ENCODE assay signal across 10 cellular contexts in the genomic region with DNA sequence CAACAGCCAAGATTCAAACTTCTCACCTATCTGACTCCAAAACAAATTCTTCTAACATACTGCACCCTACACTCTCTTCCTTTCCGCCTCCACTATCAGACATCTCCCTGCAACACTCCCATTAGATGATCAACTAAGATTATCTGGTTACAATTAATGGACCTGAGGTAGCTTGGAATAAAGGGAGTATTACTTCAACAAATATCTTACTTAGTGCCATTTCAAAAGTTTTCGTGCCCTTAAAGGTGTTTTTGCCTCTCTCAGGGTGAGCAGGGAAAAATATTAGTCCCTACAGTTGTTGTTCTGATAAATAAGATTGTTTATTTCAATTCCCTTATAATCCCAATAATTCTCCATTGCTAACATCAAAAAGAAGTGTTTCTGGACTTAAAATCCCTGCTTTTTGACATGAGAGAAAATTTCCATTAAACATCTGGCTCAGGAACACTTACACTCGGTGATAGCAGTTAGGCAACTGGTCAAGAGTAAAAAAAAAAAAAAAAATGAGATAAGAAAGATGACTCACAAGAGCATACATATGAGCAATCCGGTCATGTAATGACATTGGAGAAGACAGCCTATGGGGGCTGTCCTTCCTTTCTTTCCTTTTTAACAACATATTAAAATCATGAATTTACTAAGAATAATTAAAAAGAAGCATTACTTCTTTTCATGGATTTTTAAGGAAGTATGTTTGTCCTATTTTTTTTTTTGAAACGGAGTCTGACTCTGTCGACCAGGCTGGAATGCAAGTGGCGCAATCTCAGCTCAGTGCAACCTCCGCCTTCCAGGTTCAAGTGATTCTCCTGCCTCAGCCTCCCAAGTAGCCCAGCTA. TPM values are rescaled to one million over a fixed set of nuclear protein-coding genes. Genes with fewer than 3 reads are reported as not detected.
DNase-seq lines count a peak whose midpoint lies in the region; ATAC-seq and TF ChIP-seq lines count a peak whose summit lies in the region.
"Had no signal": no experiment of that assay in that cellular context is flagged by ENCODE, and none has a peak within 500 bp of the region (broad histone marks: within the 10 kb centered on the region; RNA-seq: fewer than 3 reads in every experiment).

No MANE protein-coding gene starts in this region.

- no peak overlapping the region for H2BK120ac ChIP-seq in H9 (ENCODE audit: low read depth, low read length, poor library complexity, severe bottlenecking)

- no peak overlapping the region for H4K5ac ChIP-seq in H9 (ENCODE audit: insufficient read length, low read depth, low read length)

- in situ Hi-C loops in G401 (cut with HindIII; ENCODE audit: low sequenced_read_pairs) = no loop called here

- H2AFZ ChIP-seq in H9 (ENCODE audit: low read length) = no peak overlapping the region

- no peak overlapping the region for H2BK5ac ChIP-seq in H9 (ENCODE audit: insufficient read length, low read length)

- H3K14ac ChIP-seq in H9 (ENCODE audit: insufficient read depth, low read length) = no peak overlapping the region

- H2BK15ac ChIP-seq in H9 (ENCODE audit: low read depth, low read length) = no peak overlapping the region

- H3K9me3 ChIP-seq in H9 (ENCODE audit: control insufficient read depth, low read depth, low read length) = no peaks in the 10 kb centered on the region

- H3K18ac ChIP-seq in H9 (ENCODE audit: insufficient read length, low read depth, low read length) = no peak overlapping the region

- no peak overlapping the region for H3K4me2 ChIP-seq in H9 (ENCODE audit: insufficient read depth, insufficient read length, low read length)

- intact Hi-C loops in Right ventricle myocardium inferior (cut with DNase I) = no loop called here
- intact Hi-C loops in cardiac septum (cut with DNase I) = no loop called here
- intact Hi-C loops in activated T-helper 2 cell treated with anti-CD3 and anti-CD28 coated beads, Interferon-gamma antibody, Interleukin-2, Interleukin-4, amounts not matched to agents 10 μg/mL and 5 μg/mL and 100 μg/mL, durations not matched to agents 14 hours and 24 hours and 36 hours (cut with micrococcal nuclease) = loop anchor here (5.0 kb wide), 2 partner anchors 47 to 538 kb away; partner anchors contain the start of gene PHTF1

- H2BK20ac ChIP-seq in H9 (ENCODE audit: low read depth, low read length, poor library complexity, severe bottlenecking) = no peak overlapping the region

- DNase-seq in Right ventricle myocardium inferior (ENCODE audit: missing footprints) = no peak
- DNase-seq in cardiac septum (ENCODE audit: low spot score) = no peak
- no peak for DNase-seq in activated T-helper 2 cell treated with anti-CD3 and anti-CD28 coated beads, Interferon-gamma antibody, Interleukin-2, Interleukin-4, amounts not matched to agents 10 μg/mL and 5 μg/mL and 100 μg/mL, durations not matched to agents 14 hours and 24 hours and 36 hours (ENCODE audit: low spot score)
- peak; percentile 90 for DNase-seq in iris pigment epithelial cell (ENCODE audit: low read depth)
- no peak for DNase-seq in H9
- no peak for DNase-seq in G401 (ENCODE audit: low spot score)
- no peak for DNase-seq in NCI-H446 (lab: John Stamatoyannopoulos, UW)
- DNase-seq: stimulated activated naive CD4-positive, alpha-beta T cell had no signal

- H3K79me1 ChIP-seq in H9 (ENCODE audit: insufficient read depth, low read depth, low read length, poor library complexity, severe bottlenecking) = peaks cover 11% of the 10 kb centered on the region

- peak overlapping the region; percentile 40 for H3K27ac Mint-ChIP-seq in activated T-helper 2 cell treated with anti-CD3 and anti-CD28 coated beads, Interferon-gamma antibody, Interleukin-2, Interleukin-4, amounts not matched to agents 10 μg/mL and 5 μg/mL and 100 μg/mL, durations not matched to agents 14 hours and 24 hours and 36 hours
- H3K27ac Mint-ChIP-seq in H9 = peak overlapping the region in 1 of 3 experiments; percentile 74; a peak in 1 of 7 replicates

- H2AK5ac ChIP-seq in H9 (ENCODE audit: insufficient read length, low read length) = no peak overlapping the region

- no peak overlapping the region for H3K23ac ChIP-seq in H9 (ENCODE audit: insufficient read length, low read depth, low read length)

- peaks cover 13% of the 10 kb centered on the region; the same call in 1 of the 2 replicates for H3K79me2 ChIP-seq in H9 (ENCODE audit: insufficient read depth, low read length)

- H3K4ac ChIP-seq in H9 (ENCODE audit: low read depth, low read length) = no peak overlapping the region

- ATAC-seq in Right ventricle myocardium inferior = peak; percentile 87
- ATAC-seq in HG02884 (IDR thresholded peaks at IDR 0.05; ENCODE audit: unreplicated experiment) = no peak

- TF ChIP-seq CTCF in H9 (conservative IDR thresholded peaks at IDR 0.05) = no peak

- no peak overlapping the region for H3T11ph ChIP-seq in H9 (ENCODE audit: low read length)

- H3K56ac ChIP-seq in H9 (ENCODE audit: insufficient read length, low read depth, low read length) = no peak overlapping the region

- no peak overlapping the region for H2BK12ac ChIP-seq in H9 (ENCODE audit: insufficient read length, low read depth, low read length)

- no peaks in the 10 kb centered on the region for H3K4me1 ChIP-seq in H9 (ENCODE audit: insufficient read depth, low read length)

- no CpG with 5 or more reads among the region's 8 CpGs for WGBS in H9 (ENCODE audit: extremely low coverage, insufficient read length, low lambda C conversion rate)

- H3K4me3 Mint-ChIP-seq in activated T-helper 2 cell treated with anti-CD3 and anti-CD28 coated beads, Interferon-gamma antibody, Interleukin-2, Interleukin-4, amounts not matched to agents 10 μg/mL and 5 μg/mL and 100 μg/mL, durations not matched to agents 14 hours and 24 hours and 36 hours (ENCODE audit: low read depth) = no peak overlapping the region
- no peak overlapping the region for H3K4me3 Mint-ChIP-seq in H9

- H3K23me2 ChIP-seq in H9 (ENCODE audit: insufficient read length, low read depth, low read length, poor library complexity, severe bottlenecking) = no peaks in the 10 kb centered on the region

- peaks cover 9% of the 10 kb centered on the region for H3K9me3 Mint-ChIP-seq in activated T-helper 2 cell treated with anti-CD3 and anti-CD28 coated beads, Interferon-gamma antibody, Interleukin-2, Interleukin-4, amounts not matched to agents 10 μg/mL and 5 μg/mL and 100 μg/mL, durations not matched to agents 14 hours and 24 hours and 36 hours
- H3K9me3 Mint-ChIP-seq in H9 = 0 out of 5 replicates have a peak, but pooled peaks cover 0 to 3% of the 10 kb centered on the region in 2 experiments

- no peak overlapping the region for H4K8ac ChIP-seq in H9 (replicated peaks; ENCODE audit: insufficient read length, low read depth, low read length)

- no peak overlapping the region for H4K91ac ChIP-seq in H9 (ENCODE audit: insufficient read length, low read depth, low read length)

- H3K27me3 ChIP-seq in H9 (ENCODE audit: insufficient read depth, low read length) = no peaks in the 10 kb centered on the region

- H4K20me1 ChIP-seq in H9 (ENCODE audit: control insufficient read depth, insufficient read depth, insufficient read length) = no peaks in the 10 kb centered on the region

- peaks cover 58% of the 10 kb centered on the region for H3K4me1 Mint-ChIP-seq in activated T-helper 2 cell treated with anti-CD3 and anti-CD28 coated beads, Interferon-gamma antibody, Interleukin-2, Interleukin-4, amounts not matched to agents 10 μg/mL and 5 μg/mL and 100 μg/mL, durations not matched to agents 14 hours and 24 hours and 36 hours (ENCODE audit: low read depth)
- H3K4me1 Mint-ChIP-seq in H9 = peaks cover 11 to 14% of the 10 kb centered on the region in 2 experiments

- H3K27me3 Mint-ChIP-seq in activated T-helper 2 cell treated with anti-CD3 and anti-CD28 coated beads, Interferon-gamma antibody, Interleukin-2, Interleukin-4, amounts not matched to agents 10 μg/mL and 5 μg/mL and 100 μg/mL, durations not matched to agents 14 hours and 24 hours and 36 hours (ENCODE audit: low read depth) = no peaks in the 10 kb centered on the region
- H3K27me3 Mint-ChIP-seq in H9 (ENCODE audit: low read depth) = no peaks in the 10 kb centered on the region

- no peak overlapping the region for H3K9ac ChIP-seq in H9 (ENCODE audit: extremely low read depth, insufficient read length, low read length)

- H3K36me3 Mint-ChIP-seq in activated T-helper 2 cell treated with anti-CD3 and anti-CD28 coated beads, Interferon-gamma antibody, Interleukin-2, Interleukin-4, amounts not matched to agents 10 μg/mL and 5 μg/mL and 100 μg/mL, durations not matched to agents 14 hours and 24 hours and 36 hours (ENCODE audit: low read depth) = peaks cover 68% of the 10 kb centered on the region
- H3K36me3 Mint-ChIP-seq in H9 (ENCODE audit: insufficient read depth in 1 of 3, low read depth in 3 of 3) = peaks cover 3 to 16% (median 11%) of the 10 kb centered on the region in 3 experiments; a peak in 5 of 7 replicates

- no peak overlapping the region for H3K27ac ChIP-seq in H9 (ENCODE audit: insufficient read length, low read depth, low read length)
- H3K27ac ChIP-seq: C4-2B had no signal

RNA-seq across cellular contexts. Expression of gene RSBN1, which starts 7.6 kb away (rescaled TPM):
- total RNA-seq in Right ventricle myocardium inferior = 10.1 TPM
- 11.0 TPM for total RNA-seq in cardiac septum
- total RNA-seq in activated T-helper 2 cell treated with anti-CD3 and anti-CD28 coated beads, Interferon-gamma antibody, Interleukin-2, Interleukin-4, amounts not matched to agents 10 μg/mL and 5 μg/mL and 100 μg/mL, durations not matched to agents 14 hours and 24 hours and 36 hours = 21.5 and 23.4 TPM in 2 replicates
- total RNA-seq in H9 (2021) = 11.0 and 11.4 TPM in 2 replicates
- 7.4 and 13.6 TPM in 2 replicates for total RNA-seq in G401 (2014; rRNA removed; shearing (Covaris generic))

RNA-seq across cellular contexts. Expression of gene PHTF1, which starts 45.4 kb away (rescaled TPM):
- 6.4 TPM for total RNA-seq in Right ventricle myocardium inferior
- 15.0 TPM for total RNA-seq in cardiac septum
- 22.0 and 22.5 TPM in 2 replicates for total RNA-seq in activated T-helper 2 cell treated with anti-CD3 and anti-CD28 coated beads, Interferon-gamma antibody, Interleukin-2, Interleukin-4, amounts not matched to agents 10 μg/mL and 5 μg/mL and 100 μg/mL, durations not matched to agents 14 hours and 24 hours and 36 hours
- total RNA-seq in H9 (2021) = 28.4 and 32.1 TPM in 2 replicates
- total RNA-seq in G401 (2014; rRNA removed; shearing (Covaris generic)) = 15.5 and 27.1 TPM in 2 replicates
